Comparison of ENCODE assay signal across 1 cellular context in the genomic region with DNA sequence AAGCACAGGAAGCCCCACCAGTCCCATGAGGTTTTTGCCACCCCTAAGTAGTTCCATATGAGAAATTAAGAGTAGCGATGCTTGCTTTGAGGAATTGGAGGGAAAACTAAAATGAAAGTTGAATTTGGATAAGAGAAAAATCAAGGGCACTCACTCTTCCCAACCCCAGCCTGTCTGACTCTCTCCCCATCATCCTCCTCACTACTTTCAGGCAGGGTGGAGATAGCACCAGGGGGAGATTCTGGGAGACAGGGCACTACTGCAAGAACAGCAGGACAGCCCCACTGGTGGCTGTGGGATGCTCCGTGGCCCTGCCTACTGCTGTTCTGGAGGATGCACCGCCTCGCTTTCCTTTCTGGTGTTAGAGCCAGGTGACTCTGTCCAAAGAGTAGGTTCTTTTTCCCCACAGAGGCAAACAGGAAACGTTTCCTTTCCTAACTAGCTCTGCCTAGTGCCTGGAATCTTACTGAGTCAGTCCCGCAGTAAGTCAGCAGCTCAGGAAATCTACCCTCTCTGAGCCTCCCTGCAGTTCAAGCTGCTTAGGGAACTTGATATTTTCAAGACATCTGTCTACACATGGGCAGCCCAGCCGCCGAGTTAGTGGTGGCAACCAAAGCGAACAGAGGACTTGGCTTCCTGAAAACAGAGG.
TF ChIP-seq lines count a peak whose summit lies in the region.

No MANE protein-coding gene starts in this region.

TF ChIP-seq in GM23338, 12 proteins besides CTCF, POLR2A, EP300 and RAD21 (continued from another document):
- TF ChIP-seq, protein P1, sequence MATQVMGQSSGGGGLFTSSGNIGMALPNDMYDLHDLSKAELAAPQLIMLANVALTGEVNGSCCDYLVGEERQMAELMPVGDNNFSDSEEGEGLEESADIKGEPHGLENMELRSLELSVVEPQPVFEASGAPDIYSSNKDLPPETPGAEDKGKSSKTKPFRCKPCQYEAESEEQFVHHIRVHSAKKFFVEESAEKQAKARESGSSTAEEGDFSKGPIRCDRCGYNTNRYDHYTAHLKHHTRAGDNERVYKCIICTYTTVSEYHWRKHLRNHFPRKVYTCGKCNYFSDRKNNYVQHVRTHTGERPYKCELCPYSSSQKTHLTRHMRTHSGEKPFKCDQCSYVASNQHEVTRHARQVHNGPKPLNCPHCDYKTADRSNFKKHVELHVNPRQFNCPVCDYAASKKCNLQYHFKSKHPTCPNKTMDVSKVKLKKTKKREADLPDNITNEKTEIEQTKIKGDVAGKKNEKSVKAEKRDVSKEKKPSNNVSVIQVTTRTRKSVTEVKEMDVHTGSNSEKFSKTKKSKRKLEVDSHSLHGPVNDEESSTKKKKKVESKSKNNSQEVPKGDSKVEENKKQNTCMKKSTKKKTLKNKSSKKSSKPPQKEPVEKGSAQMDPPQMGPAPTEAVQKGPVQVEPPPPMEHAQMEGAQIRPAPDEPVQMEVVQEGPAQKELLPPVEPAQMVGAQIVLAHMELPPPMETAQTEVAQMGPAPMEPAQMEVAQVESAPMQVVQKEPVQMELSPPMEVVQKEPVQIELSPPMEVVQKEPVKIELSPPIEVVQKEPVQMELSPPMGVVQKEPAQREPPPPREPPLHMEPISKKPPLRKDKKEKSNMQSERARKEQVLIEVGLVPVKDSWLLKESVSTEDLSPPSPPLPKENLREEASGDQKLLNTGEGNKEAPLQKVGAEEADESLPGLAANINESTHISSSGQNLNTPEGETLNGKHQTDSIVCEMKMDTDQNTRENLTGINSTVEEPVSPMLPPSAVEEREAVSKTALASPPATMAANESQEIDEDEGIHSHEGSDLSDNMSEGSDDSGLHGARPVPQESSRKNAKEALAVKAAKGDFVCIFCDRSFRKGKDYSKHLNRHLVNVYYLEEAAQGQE (IDR thresholded peaks at IDR 0.05; ENCODE audit: unreplicated experiment): no peak
- TF ChIP-seq, protein P2, sequence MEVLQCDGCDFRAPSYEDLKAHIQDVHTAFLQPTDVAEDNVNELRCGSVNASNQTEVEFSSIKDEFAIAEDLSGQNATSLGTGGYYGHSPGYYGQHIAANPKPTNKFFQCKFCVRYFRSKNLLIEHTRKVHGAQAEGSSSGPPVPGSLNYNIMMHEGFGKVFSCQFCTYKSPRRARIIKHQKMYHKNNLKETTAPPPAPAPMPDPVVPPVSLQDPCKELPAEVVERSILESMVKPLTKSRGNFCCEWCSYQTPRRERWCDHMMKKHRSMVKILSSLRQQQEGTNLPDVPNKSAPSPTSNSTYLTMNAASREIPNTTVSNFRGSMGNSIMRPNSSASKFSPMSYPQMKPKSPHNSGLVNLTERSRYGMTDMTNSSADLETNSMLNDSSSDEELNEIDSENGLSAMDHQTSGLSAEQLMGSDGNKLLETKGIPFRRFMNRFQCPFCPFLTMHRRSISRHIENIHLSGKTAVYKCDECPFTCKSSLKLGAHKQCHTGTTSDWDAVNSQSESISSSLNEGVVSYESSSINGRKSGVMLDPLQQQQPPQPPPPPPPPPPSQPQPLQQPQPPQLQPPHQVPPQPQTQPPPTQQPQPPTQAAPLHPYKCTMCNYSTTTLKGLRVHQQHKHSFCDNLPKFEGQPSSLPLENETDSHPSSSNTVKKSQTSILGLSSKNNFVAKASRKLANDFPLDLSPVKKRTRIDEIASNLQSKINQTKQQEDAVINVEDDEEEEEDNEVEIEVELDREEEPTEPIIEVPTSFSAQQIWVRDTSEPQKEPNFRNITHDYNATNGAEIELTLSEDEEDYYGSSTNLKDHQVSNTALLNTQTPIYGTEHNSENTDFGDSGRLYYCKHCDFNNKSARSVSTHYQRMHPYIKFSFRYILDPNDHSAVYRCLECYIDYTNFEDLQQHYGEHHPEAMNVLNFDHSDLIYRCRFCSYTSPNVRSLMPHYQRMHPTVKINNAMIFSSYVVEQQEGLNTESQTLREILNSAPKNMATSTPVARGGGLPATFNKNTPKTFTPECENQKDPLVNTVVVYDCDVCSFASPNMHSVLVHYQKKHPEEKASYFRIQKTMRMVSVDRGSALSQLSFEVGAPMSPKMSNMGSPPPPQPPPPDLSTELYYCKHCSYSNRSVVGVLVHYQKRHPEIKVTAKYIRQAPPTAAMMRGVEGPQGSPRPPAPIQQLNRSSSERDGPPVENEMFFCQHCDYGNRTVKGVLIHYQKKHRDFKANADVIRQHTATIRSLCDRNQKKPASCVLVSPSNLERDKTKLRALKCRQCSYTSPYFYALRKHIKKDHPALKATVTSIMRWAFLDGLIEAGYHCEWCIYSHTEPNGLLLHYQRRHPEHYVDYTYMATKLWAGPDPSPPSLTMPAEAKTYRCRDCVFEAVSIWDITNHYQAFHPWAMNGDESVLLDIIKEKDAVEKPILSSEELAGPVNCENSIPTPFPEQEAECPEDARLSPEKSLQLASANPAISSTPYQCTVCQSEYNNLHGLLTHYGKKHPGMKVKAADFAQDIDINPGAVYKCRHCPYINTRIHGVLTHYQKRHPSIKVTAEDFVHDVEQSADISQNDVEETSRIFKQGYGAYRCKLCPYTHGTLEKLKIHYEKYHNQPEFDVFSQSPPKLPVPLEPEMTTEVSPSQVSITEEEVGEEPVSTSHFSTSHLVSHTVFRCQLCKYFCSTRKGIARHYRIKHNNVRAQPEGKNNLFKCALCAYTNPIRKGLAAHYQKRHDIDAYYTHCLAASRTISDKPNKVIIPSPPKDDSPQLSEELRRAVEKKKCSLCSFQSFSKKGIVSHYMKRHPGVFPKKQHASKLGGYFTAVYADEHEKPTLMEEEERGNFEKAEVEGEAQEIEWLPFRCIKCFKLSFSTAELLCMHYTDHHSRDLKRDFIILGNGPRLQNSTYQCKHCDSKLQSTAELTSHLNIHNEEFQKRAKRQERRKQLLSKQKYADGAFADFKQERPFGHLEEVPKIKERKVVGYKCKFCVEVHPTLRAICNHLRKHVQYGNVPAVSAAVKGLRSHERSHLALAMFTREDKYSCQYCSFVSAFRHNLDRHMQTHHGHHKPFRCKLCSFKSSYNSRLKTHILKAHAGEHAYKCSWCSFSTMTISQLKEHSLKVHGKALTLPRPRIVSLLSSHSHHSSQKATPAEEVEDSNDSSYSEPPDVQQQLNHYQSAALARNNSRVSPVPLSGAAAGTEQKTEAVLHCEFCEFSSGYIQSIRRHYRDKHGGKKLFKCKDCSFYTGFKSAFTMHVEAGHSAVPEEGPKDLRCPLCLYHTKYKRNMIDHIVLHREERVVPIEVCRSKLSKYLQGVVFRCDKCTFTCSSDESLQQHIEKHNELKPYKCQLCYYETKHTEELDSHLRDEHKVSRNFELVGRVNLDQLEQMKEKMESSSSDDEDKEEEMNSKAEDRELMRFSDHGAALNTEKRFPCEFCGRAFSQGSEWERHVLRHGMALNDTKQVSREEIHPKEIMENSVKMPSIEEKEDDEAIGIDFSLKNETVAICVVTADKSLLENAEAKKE (CRISPR knock-in tag; IDR thresholded peaks at IDR 0.05): no peak
- TF ChIP-seq CREB1 (CRISPR knock-in tag; IDR thresholded peaks at IDR 0.05; ENCODE audit: low read depth): no peak
- no peak for TF ChIP-seq EZH2 (IDR thresholded peaks at IDR 0.05; ENCODE audit: low read depth, unreplicated experiment)
- TF ChIP-seq EZH2phosphoT487 (IDR thresholded peaks at IDR 0.05; ENCODE audit: unreplicated experiment): no peak
